Comparison of ENCODE assay signal across 8 cellular contexts in genomic region chr4:144645621-144646522, GRCh38. TPM values are rescaled to one million over a fixed set of nuclear protein-coding genes. Genes with fewer than 3 reads are reported as not detected.
A peak's percentile ranks its signal among the peaks of the same experiment; 100 is the strongest.
DNase-seq lines count a peak whose midpoint lies in the region; ATAC-seq and TF ChIP-seq lines count a peak whose summit lies in the region.

Gene HHIP (plus strand): TSS chr4:144646156. CDS start chr4:144646676, 520 bp downstream.

- no peak for TF ChIP-seq CTCF in body of pancreas (IDR thresholded peaks at IDR 0.05)

- H3K4me3 ChIP-seq in NT2/D1 (ENCODE audit: insufficient read length, low read depth) = peak within 1 kb of the TSS; percentile 54
- peak within 1 kb of the TSS; percentile 14 to 29 for H3K4me3 ChIP-seq in body of pancreas
- peak within 1 kb of the TSS; percentile 61; the same call in 1 of the 2 replicates for H3K4me3 ChIP-seq in iPS DF 6.9 (ENCODE audit: low read length)

- intact Hi-C loops in body of pancreas (cut with DNase I) = no loop called here

- H3K27ac ChIP-seq in body of pancreas (peak within 1 kb of the TSS in 2 of 4 donors; percentile 76 to 78), iPS DF 6.9 (ENCODE audit: low read length) (no peak within 1 kb of the TSS)

- H3K36me3 ChIP-seq in NT2/D1 (ENCODE audit: insufficient read depth, insufficient read length, low read length) (no peaks in the 10 kb centered on the region), body of pancreas (replicated peaks in 1 of 2; ENCODE audit: insufficient read depth in 1 of 2, low read depth in 2 of 2) (no peaks in the 10 kb centered on the region), iPS DF 6.9 (ENCODE audit: control insufficient read depth, insufficient read depth, low read length) (no peaks in the 10 kb centered on the region)

- peak in 2 of 3 donors; percentile 18 to 48 for TF ChIP-seq POLR2A in body of pancreas (IDR thresholded peaks at IDR 0.05)

- peaks cover 42% of the 10 kb centered on the region for H3K27me3 ChIP-seq in NT2/D1 (ENCODE audit: insufficient read depth, insufficient read length)
- H3K27me3 ChIP-seq in body of pancreas = peaks cover 0 to 7% of the 10 kb centered on the region in 2 donors
- peaks cover 35% of the 10 kb centered on the region for H3K27me3 ChIP-seq in iPS DF 6.9 (ENCODE audit: control insufficient read depth, insufficient read depth, low read length)

- WGBS in body of pancreas, 2 donors = 0% methylated on average over 28 to 72 of the region's 81 CpGs
- WGBS in iPS DF 6.9 (ENCODE audit: insufficient coverage, insufficient read length) = no CpG with 5 or more reads among the region's 81 CpGs

- no peaks in the 10 kb centered on the region for H3K9me3 ChIP-seq in NT2/D1 (ENCODE audit: insufficient read depth, low read length)
- H3K9me3 ChIP-seq in body of pancreas = no peaks in the 10 kb centered on the region
- no peaks in the 10 kb centered on the region for H3K9me3 ChIP-seq in iPS DF 6.9 (ENCODE audit: control insufficient read depth, insufficient read depth, low read length)

- peak within 1 kb of the TSS; percentile 42 for H3K9ac ChIP-seq in NT2/D1 (ENCODE audit: insufficient read length, low read depth)

- DNase-seq in DMS53 treated with DMSO at 0.1 percent for 48 hours (lab: John Stamatoyannopoulos, UW; ENCODE audit: unreplicated experiment) = peak; percentile 8
- DNase-seq in NT2/D1 (ENCODE audit: low read depth, low spot score) = no peak
- peak; percentile 33 to 79 (median 59) for DNase-seq in body of pancreas
- DNase-seq in iPS DF 6.9 (ENCODE audit: low read depth, low spot score) = no peak
- DNase-seq in pulmonary artery endothelial cell (ENCODE audit: low read depth, low spot score) = peak; percentile 71
- DNase-seq in effector CD4-positive, alpha-beta T cell = no peak

- peak; percentile 42 for ATAC-seq in GM21528 (IDR thresholded peaks at IDR 0.05; ENCODE audit: low FRiP score, unreplicated experiment)
- peak; percentile 72 for ATAC-seq in body of pancreas
- ATAC-seq in HG03342 (IDR thresholded peaks at IDR 0.05; ENCODE audit: unreplicated experiment) = no peak

- H3K4me1 ChIP-seq in NT2/D1 (ENCODE audit: insufficient read depth, insufficient read length) = no peaks in the 10 kb centered on the region
- H3K4me1 ChIP-seq in body of pancreas = peaks cover 18% of the 10 kb centered on the region
- peaks cover 3% of the 10 kb centered on the region for H3K4me1 ChIP-seq in iPS DF 6.9 (ENCODE audit: control insufficient read depth, insufficient read depth, low read length)

RNA-seq across cellular contexts. Expression of gene HHIP, which starts in this region (rescaled TPM):
- total RNA-seq in body of pancreas (10 to 100 TPM in 1 of 2 donors, under 1 TPM in 1; 0.66 to 14.3 TPM), pulmonary artery endothelial cell (217 and 481 TPM in 2 replicates)

Comparison
In these comparisons a context has a peak if more than half of its experiments do, and no peak if none do; other contexts are left out.
1. RNA of gene HHIP (total RNA-seq): 217 to 481 TPM in pulmonary artery endothelial cell; 0.66 to 14.3 TPM in body of pancreas; every median in the first group is over 10 times any median in the second.
2. DNase-seq: peak in DMS53 treated with DMSO at 0.1 percent for 48 hours (single experiment), body of pancreas (4 of 4) and pulmonary artery endothelial cell (single experiment); none in NT2/D1 (single experiment), iPS DF 6.9 (single experiment) and effector CD4-positive, alpha-beta T cell (single experiment).
3. Peak in every context shown above with its lines, with median percentiles within 50 percentile points of each other: H3K4me3 ChIP-seq.